In genomic region chr1:73065585-73065984, GRCh38 we compare ENCODE assay signal across 12 cellular contexts.
DNase-seq lines count a peak whose midpoint lies in the region; ATAC-seq and TF ChIP-seq lines count a peak whose summit lies in the region.
"Had no signal": no experiment of that assay in that cellular context is flagged by ENCODE, and none has a peak within 500 bp of the region (broad histone marks: within the 10 kb centered on the region; RNA-seq: fewer than 3 reads in every experiment).

No MANE protein-coding gene starts in this region.

- peaks cover 10% of the 10 kb centered on the region for H3K9me3 Mint-ChIP-seq in CD8-positive, alpha-beta T cell
- peaks cover 8 to 13% of the 10 kb centered on the region in 2 donors for H3K9me3 Mint-ChIP-seq in stimulated activated naive CD8-positive, alpha-beta T cell treated with anti-CD3 and anti-CD28 coated beads, Interleukin-15, amount 100 ng/mL, for 72 hours

- peak; percentile 97 for ATAC-seq in PC-3
- ATAC-seq in CD8-positive, alpha-beta T cell: no peak
- ATAC-seq in stimulated activated naive CD8-positive, alpha-beta T cell treated with anti-CD3 and anti-CD28 coated beads, Interleukin-15, amount 100 ng/mL, for 72 hours: no peak
- no peak for ATAC-seq in HG03135 (IDR thresholded peaks at IDR 0.05; ENCODE audit: unreplicated experiment)
- ATAC-seq: gastroesophageal sphincter, lower lobe of right lung had no signal

- no peak overlapping the region for H3K27ac Mint-ChIP-seq in CD8-positive, alpha-beta T cell
- no peak overlapping the region for H3K27ac Mint-ChIP-seq in stimulated activated naive CD8-positive, alpha-beta T cell treated with anti-CD3 and anti-CD28 coated beads, Interleukin-15, amount 100 ng/mL, for 72 hours

- CTCF ChIA-PET in PC-3 (lab: Charles Lee): interaction anchor here (0.6 kb wide), 2 partner anchors 119 to 1028 kb away, joined by 4 read pairs; no protein-coding TSS in a partner anchor
- CTCF ChIA-PET in CD8-positive, alpha-beta T cell (lab: Charles Lee): no interaction called here

- H3K27ac ChIP-seq in PC-3 (ENCODE audit: low read length): no peak overlapping the region
- no peak overlapping the region for H3K27ac ChIP-seq in CD8-positive, alpha-beta T cell (ENCODE audit: low read depth, low read length)
- H3K27ac ChIP-seq: adrenal gland, gastroesophageal sphincter, lower lobe of right lung, transverse colon had no signal

- no peaks in the 10 kb centered on the region for H3K79me2 ChIP-seq in PC-3 (ENCODE audit: low read length)

- H3K36me3 ChIP-seq in PC-3 (ENCODE audit: low read depth, low read length): no peaks in the 10 kb centered on the region
- H3K36me3 ChIP-seq in CD8-positive, alpha-beta T cell (ENCODE audit: insufficient read depth, low read length): no peaks in the 10 kb centered on the region
- H3K36me3 ChIP-seq: adrenal gland, gastroesophageal sphincter, lower lobe of right lung, transverse colon had no signal

- intact Hi-C loops in PC-3 (cut with micrococcal nuclease): loop anchor here (10.0 kb wide), 1 partner anchor 181 kb away; no protein-coding TSS in a partner anchor
- intact Hi-C loops in CD8-positive, alpha-beta T cell (cut with DNase I, micrococcal nuclease): no loop called here

- H3K4me2 ChIP-seq in PC-3 (ENCODE audit: low read length): peak overlapping the region; percentile 48

- BruUV-seq in PC-3 (replicated peaks; lab: Mats Ljungman, UMichigan): no TSS peak

- POLR2A ChIA-PET in PC-3 (lab: Charles Lee; ENCODE audit: unreplicated experiment): no interaction called here
- POLR2A ChIA-PET in CD8-positive, alpha-beta T cell (lab: Charles Lee): no interaction called here

- H3K27me3 Mint-ChIP-seq in CD8-positive, alpha-beta T cell (ENCODE audit: low read depth): no peaks in the 10 kb centered on the region
- H3K27me3 Mint-ChIP-seq in stimulated activated naive CD8-positive, alpha-beta T cell treated with anti-CD3 and anti-CD28 coated beads, Interleukin-15, amount 100 ng/mL, for 72 hours: no peaks in the 10 kb centered on the region

- TF ChIP-seq CTCF in PC-3 (conservative IDR thresholded peaks at IDR 0.05; ENCODE audit: low read depth, low read length): no peak
- TF ChIP-seq CTCF in CD8-positive, alpha-beta T cell (IDR thresholded peaks at IDR 0.05): no peak

- no peaks in the 10 kb centered on the region for H3K36me3 Mint-ChIP-seq in CD8-positive, alpha-beta T cell

- no peaks in the 10 kb centered on the region for H4K20me1 ChIP-seq in PC-3 (ENCODE audit: low read length)

- no peak overlapping the region for H3K9ac ChIP-seq in PC-3 (ENCODE audit: low read length)

- no peaks in the 10 kb centered on the region for H3K4me1 Mint-ChIP-seq in CD8-positive, alpha-beta T cell (ENCODE audit: low read depth)
- H3K4me1 Mint-ChIP-seq in stimulated activated naive CD8-positive, alpha-beta T cell treated with anti-CD3 and anti-CD28 coated beads, Interleukin-15, amount 100 ng/mL, for 72 hours: no peaks in the 10 kb centered on the region

- no peaks in the 10 kb centered on the region for H3K27me3 ChIP-seq in PC-3 (ENCODE audit: low read length)
- H3K27me3 ChIP-seq in CD8-positive, alpha-beta T cell (ENCODE audit: insufficient read depth, low read length): no peaks in the 10 kb centered on the region
- H3K27me3 ChIP-seq: adrenal gland, gastroesophageal sphincter, transverse colon had no signal

- no peak overlapping the region for H3K4me3 Mint-ChIP-seq in CD8-positive, alpha-beta T cell
- H3K4me3 Mint-ChIP-seq in stimulated activated naive CD8-positive, alpha-beta T cell treated with anti-CD3 and anti-CD28 coated beads, Interleukin-15, amount 100 ng/mL, for 72 hours: no peak overlapping the region

- no peaks in the 10 kb centered on the region for H3K9me2 ChIP-seq in PC-3 (replicated peaks; ENCODE audit: low read length)

- H3K4me3 ChIP-seq in PC-3 (ENCODE audit: low read length): no peak overlapping the region
- no peak overlapping the region for H3K4me3 ChIP-seq in CD8-positive, alpha-beta T cell (ENCODE audit: low read depth, low read length)
- H3K4me3 ChIP-seq: adrenal gland, gastroesophageal sphincter, lower lobe of right lung, transverse colon had no signal

- peak; percentile 36 for DNase-seq in D341Med (ENCODE audit: low spot score)
- peak; percentile 92 for DNase-seq in NCI-H128 (lab: John Stamatoyannopoulos, UW; ENCODE audit: unreplicated experiment)
- peak; percentile 45 for DNase-seq in PC-3
- DNase-seq in left kidney (ENCODE audit: low read depth, low spot score): peak; percentile 19
- DNase-seq in CD8-positive, alpha-beta T cell: no peak
- DNase-seq in stimulated activated naive CD8-positive, alpha-beta T cell treated with anti-CD3 and anti-CD28 coated beads, Interleukin-15, amount 100 ng/mL, for 72 hours: no peak
- DNase-seq in 8988T: no peak
- DNase-seq: adrenal gland, lower lobe of right lung, transverse colon had no signal

- peak overlapping the region; percentile 27; the same call in 1 of the 2 replicates for H2AFZ ChIP-seq in PC-3 (ENCODE audit: low read length)

- H3K9me3 ChIP-seq in PC-3 (ENCODE audit: low read length): no peaks in the 10 kb centered on the region
- no peaks in the 10 kb centered on the region for H3K9me3 ChIP-seq in CD8-positive, alpha-beta T cell (ENCODE audit: low read length)
- H3K9me3 ChIP-seq: adrenal gland had no signal

- 0 out of 2 replicates have a peak, but pooled peaks cover 5% of the 10 kb centered on the region for H3K4me1 ChIP-seq in PC-3 (ENCODE audit: insufficient read depth, low read length)
- H3K4me1 ChIP-seq in CD8-positive, alpha-beta T cell (ENCODE audit: insufficient read depth, low read length): no peaks in the 10 kb centered on the region
- H3K4me1 ChIP-seq: adrenal gland, gastroesophageal sphincter, lower lobe of right lung had no signal

- H3F3A ChIP-seq in PC-3 (ENCODE audit: low read length, unreplicated experiment): no peaks in the 10 kb centered on the region

Comparison
In these comparisons a context has a peak if more than half of its experiments do, and no peak if none do; other contexts are left out.
1. DNase-seq: peak in D341Med (single experiment), NCI-H128 (single experiment), PC-3 (single experiment) and left kidney (single experiment); none in CD8-positive, alpha-beta T cell (0 of 7), stimulated activated naive CD8-positive, alpha-beta T cell treated with anti-CD3 and anti-CD28 coated beads, Interleukin-15, amount 100 ng/mL, for 72 hours (0 of 2) and 8988T (single experiment).